In the genomic region with DNA sequence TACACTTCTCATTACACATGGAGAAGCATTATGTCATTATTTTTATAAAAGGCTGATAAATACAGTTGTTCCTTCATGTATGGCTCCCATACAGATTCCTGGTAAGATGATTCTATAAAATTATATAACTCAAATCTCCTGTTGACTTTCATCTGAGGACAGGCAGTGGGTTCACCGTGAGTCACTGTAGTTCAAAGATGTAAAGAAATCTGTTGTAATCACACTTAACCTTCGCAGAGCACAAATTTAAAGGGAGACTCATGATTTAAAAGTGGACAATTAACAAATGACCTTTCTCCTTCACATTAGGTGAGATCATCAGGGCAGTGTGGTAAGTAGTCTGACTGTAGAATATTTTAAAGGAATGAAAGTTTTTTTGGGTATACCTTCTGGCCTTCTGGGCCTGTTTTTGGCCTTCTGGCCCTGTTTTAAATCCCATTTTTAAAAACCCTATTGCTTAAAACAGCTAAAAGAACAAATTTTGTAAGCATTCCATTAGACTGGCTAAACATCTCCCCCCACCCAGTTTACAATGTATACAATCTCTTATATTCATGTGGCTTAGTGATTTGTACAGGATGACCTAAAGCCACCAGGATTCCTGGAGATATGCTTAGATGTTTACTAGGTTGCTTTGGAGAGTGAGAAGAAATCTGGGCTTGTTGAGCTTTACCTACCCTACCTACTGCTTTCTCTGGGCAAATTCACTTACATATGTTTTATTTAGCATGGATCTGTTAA, we compare ENCODE assay signal across 7 cellular contexts.
DNase-seq lines count a peak whose midpoint lies in the region; TF ChIP-seq lines count a peak whose summit lies in the region.

No MANE protein-coding gene starts in this region.

- peaks cover 4 to 45% (median 32%) of the 10 kb centered on the region in 6 donors for H3K4me1 ChIP-seq in spleen

- H3K27me3 ChIP-seq in spleen (replicated peaks in 1 of 7) = no peaks in the 10 kb centered on the region
- H3K27me3 ChIP-seq in WERI-Rb-1 (ENCODE audit: insufficient read depth, low read depth, severe bottlenecking) = no peaks in the 10 kb centered on the region

- intact Hi-C loops in spleen (cut with DNase I; ENCODE audit: low total_unique reads) = no loop called here

- H3K36me3 ChIP-seq in spleen (no peaks in the 10 kb centered on the region), WERI-Rb-1 (no peaks in the 10 kb centered on the region)

- H3K9me3 ChIP-seq in spleen (no peaks in the 10 kb centered on the region), WERI-Rb-1 (ENCODE audit: severe bottlenecking) (no peaks in the 10 kb centered on the region)

- WGBS in spleen, 5 donors = 59 to 76% (median 70%) methylated on average over 2 of the region's 2 CpGs

- H3K27ac ChIP-seq in spleen = peak overlapping the region; percentile 30 to 85 (median 78)
- no peak overlapping the region for H3K27ac ChIP-seq in WERI-Rb-1

- H3K4me3 ChIP-seq in spleen = peak overlapping the region in 1 of 8 donors; percentile 36
- no peak overlapping the region for H3K4me3 ChIP-seq in WERI-Rb-1 (ENCODE audit: low read depth, low read length)

- TF ChIP-seq CTCF in spleen (IDR thresholded peaks at IDR 0.05 in 8 of 11, conservative IDR thresholded peaks at IDR 0.05 in 3 of 11) (no peak), WERI-Rb-1 (IDR thresholded peaks at IDR 0.05; ENCODE audit: low read depth, low read length) (no peak)

- TF ChIP-seq POLR2A in spleen (IDR thresholded peaks at IDR 0.05) = no peak

- DNase-seq in HCEC 1CT (peak; percentile 62), SW480 (ENCODE audit: low spot score) (peak; percentile 77), fibroblast of the conjunctiva (ENCODE audit: low read depth) (peak; percentile 18), spleen (no peak), AG20443 (ENCODE audit: low spot score) (no peak), WERI-Rb-1 (no peak), NCI-H2171 (lab: John Stamatoyannopoulos, UW) (no peak)

Comparison
In these comparisons a context has a peak if more than half of its experiments do, and no peak if none do; other contexts are left out.
1. DNase-seq: peak in HCEC 1CT (single experiment), SW480 (single experiment) and fibroblast of the conjunctiva (single experiment); none in spleen (single experiment), AG20443 (single experiment), WERI-Rb-1 (single experiment) and NCI-H2171 (single experiment).